Comparison of ENCODE assay signal across 8 cellular contexts in genomic region chr3:56801151-56801596, GRCh38. TPM values are rescaled to one million over a fixed set of nuclear protein-coding genes. Genes with fewer than 3 reads are reported as not detected.
DNase-seq lines count a peak whose midpoint lies in the region; ATAC-seq and TF ChIP-seq lines count a peak whose summit lies in the region.

No MANE protein-coding gene starts in this region.

- intact Hi-C loops in A673 (cut with micrococcal nuclease; ENCODE audit: unreplicated experiment), result no loop called here

- H3K27ac ChIP-seq in A673 (ENCODE audit: low read depth, low read length, poor library complexity, severe bottlenecking), result no peak overlapping the region
- H3K27ac ChIP-seq in ectodermal cell (ENCODE audit: insufficient read depth, low read depth, low read length, poor library complexity, severe bottlenecking), result no peak overlapping the region
- H3K27ac ChIP-seq in mucosa of rectum (ENCODE audit: low read depth in 2 of 2, low read length in 2 of 2), result peak overlapping the region; percentile 52 to 77

- H3K36me3 ChIP-seq in A673 (ENCODE audit: insufficient read depth, low read length, poor library complexity, severe bottlenecking) (no peaks in the 10 kb centered on the region), ectodermal cell (ENCODE audit: control insufficient read depth, insufficient read depth, low read length) (no peaks in the 10 kb centered on the region), mucosa of rectum (ENCODE audit: control insufficient read depth in 2 of 2, insufficient read depth in 2 of 2, low read length in 2 of 2) (no peaks in the 10 kb centered on the region)

- H3K36me3 Mint-ChIP-seq in T-cell, result peaks cover 7% of the 10 kb centered on the region

- H3K9me3 Mint-ChIP-seq in T-cell, result no peaks in the 10 kb centered on the region

- H3K4me1 Mint-ChIP-seq in T-cell, result peaks cover 46 to 55% (median 46%) of the 10 kb centered on the region in 3 donors

- H3K4me3 ChIP-seq in A673 (ENCODE audit: low read depth, low read length, poor library complexity, severe bottlenecking), result peak overlapping the region; percentile 51
- H3K4me3 ChIP-seq in ectodermal cell (ENCODE audit: insufficient read depth, low read depth, low read length), result peak overlapping the region; percentile 37
- H3K4me3 ChIP-seq in mucosa of rectum (ENCODE audit: low read length in 2 of 2), result peak overlapping the region; percentile 94 to 98

- no peaks in the 10 kb centered on the region for H3K9me3 ChIP-seq in A673 (ENCODE audit: low read depth, low read length, poor library complexity, severe bottlenecking)
- no peaks in the 10 kb centered on the region for H3K9me3 ChIP-seq in ectodermal cell (ENCODE audit: control insufficient read depth, low read length)
- no peaks in the 10 kb centered on the region for H3K9me3 ChIP-seq in mucosa of rectum (ENCODE audit: control insufficient read depth in 2 of 2, low read length in 2 of 2)

- POLR2A ChIA-PET in A673 (lab: Charles Lee; ENCODE audit: low non-redundant PET), result no interaction called here
- POLR2A ChIA-PET in T-cell (lab: Charles Lee), result interaction anchor here (0.5 to 4.6 kb wide), 16 partner anchors 11 to 186 kb away, joined by 3 to 23 read pairs (median 4); partner anchors contain the start of gene TASOR (in 1 of the 2)

- H3K27me3 ChIP-seq in A673 (replicated peaks; ENCODE audit: insufficient read depth, low read depth, low read length, poor library complexity), result no peaks in the 10 kb centered on the region
- peaks cover 19% of the 10 kb centered on the region for H3K27me3 ChIP-seq in ectodermal cell (ENCODE audit: control insufficient read depth, insufficient read depth, low read length, poor library complexity, severe bottlenecking)
- no peaks in the 10 kb centered on the region for H3K27me3 ChIP-seq in mucosa of rectum (ENCODE audit: control insufficient read depth in 2 of 2, insufficient read depth in 2 of 2, low read length in 2 of 2)

- BruUV-seq in A673 (replicated peaks; lab: Mats Ljungman, UMichigan), result no TSS peak

- WGBS in ectodermal cell, 2 experiments, result 38% methylated on average over 9 of the region's 9 CpGs

- no peak for DNase-seq in A673 (ENCODE audit: low spot score)
- peak in 7 of 34 experiments; percentile 26 to 51 (median 37) for DNase-seq in T-cell
- no peak for DNase-seq in NCI-H2029 (lab: John Stamatoyannopoulos, UW)
- DNase-seq in HuH-7 (ENCODE audit: low spot score), result no peak
- no peak for DNase-seq in epidermal melanocyte (ENCODE audit: insufficient read length, low spot score)

- no peaks in the 10 kb centered on the region for H3K27me3 Mint-ChIP-seq in T-cell

- CTCF ChIA-PET in A673 (lab: Charles Lee), result no interaction called here
- CTCF ChIA-PET in T-cell (lab: Charles Lee), result interaction anchor here (0.5 to 8.8 kb wide), 30 partner anchors 11 to 247 kb away, joined by 3 to 181 read pairs (median 8); no protein-coding TSS in a partner anchor

- H3K4me1 ChIP-seq in A673 (ENCODE audit: insufficient read depth, low read length, poor library complexity, severe bottlenecking) (no peaks in the 10 kb centered on the region), ectodermal cell (ENCODE audit: control insufficient read depth, insufficient read depth, low read length) (peaks cover 2% of the 10 kb centered on the region), mucosa of rectum (ENCODE audit: control insufficient read depth in 2 of 2, insufficient read depth in 2 of 2, low read length in 2 of 2) (peaks cover 13 to 29% of the 10 kb centered on the region in 2 donors)

- no peak for TF ChIP-seq CTCF in A673 (conservative IDR thresholded peaks at IDR 0.05; ENCODE audit: low read depth, low read length)

- peak overlapping the region; percentile 90 to 97 (median 93) for H3K4me3 Mint-ChIP-seq in T-cell

- peak overlapping the region; percentile 85 to 92 for H3K27ac Mint-ChIP-seq in T-cell

- peak; percentile 3 for ATAC-seq in GM19438 (IDR thresholded peaks at IDR 0.05; ENCODE audit: low read depth, unreplicated experiment)
- peak; percentile 29 to 33 (median 30) for ATAC-seq in T-cell (replicated peaks in 1 of 4)

- peak overlapping the region; percentile 57 to 82 for H3K9ac ChIP-seq in mucosa of rectum (ENCODE audit: low read depth in 1 of 2, low read length in 2 of 2)

RNA-seq across cellular contexts. Expression of gene ARHGEF3, which starts 0.6 kb away (rescaled TPM):
- total RNA-seq in A673 (2021) (1.3 and 2.1 TPM in 2 replicates), T-cell (100 to 1,000 TPM in 4 of 5 donors, 10 to 100 TPM in 1; 93.4 to 132 (median 124) TPM)
- polyA plus RNA-seq in ectodermal cell (2013, experiment 1 of 4), result 1.5 TPM
- 0.89 TPM for polyA plus RNA-seq in ectodermal cell (2013, experiment 2 of 4)
- 0.91 TPM for polyA plus RNA-seq in ectodermal cell (2013, experiment 3 of 4)
- 1.1 TPM for polyA plus RNA-seq in ectodermal cell (2013, experiment 4 of 4)

Comparison
In these comparisons a context has a peak if more than half of its experiments do, and no peak if none do; other contexts are left out.
1. H3K27ac ChIP-seq: peak in mucosa of rectum (2 of 2); none in A673 (single experiment) and ectodermal cell (single experiment).
2. H3K4me3 ChIP-seq: peak in every context shown above with its lines; median percentile 96 in mucosa of rectum; 51 in A673; 37 in ectodermal cell.
3. RNA of gene ARHGEF3, which starts 0.6 kb away (total RNA-seq): 93.4 to 132 TPM in T-cell; 1.3 to 2.1 TPM in A673; every median in the first group is over 10 times any median in the second.